In genomic region chr6:168021581-168021980, GRCh38 we compare ENCODE assay signal across 19 cellular contexts. TPM values are rescaled to one million over a fixed set of nuclear protein-coding genes. Genes with fewer than 3 reads are reported as not detected.
DNase-seq lines count a peak whose midpoint lies in the region; ATAC-seq and TF ChIP-seq lines count a peak whose summit lies in the region.
"Had no signal": no experiment of that assay in that cellular context is flagged by ENCODE, and none has a peak within 500 bp of the region (broad histone marks: within the 10 kb centered on the region; RNA-seq: fewer than 3 reads in every experiment).

No MANE protein-coding gene starts in this region.

- H3K79me2 ChIP-seq in SK-N-SH (ENCODE audit: insufficient read depth) = no peaks in the 10 kb centered on the region

- H3K9me3 Mint-ChIP-seq in stimulated activated effector memory CD8-positive, alpha-beta T cell treated with anti-CD3 and anti-CD28 coated beads, Interleukin-12 subunit alpha, Interleukin-12 subunit beta, amount 100 ng/mL, for 72 hours = peaks cover 5% of the 10 kb centered on the region

- no peaks in the 10 kb centered on the region for H4K20me1 ChIP-seq in SK-N-SH (ENCODE audit: insufficient read depth)
- H4K20me1 ChIP-seq: BLaER1 had no signal

- no peaks in the 10 kb centered on the region for H3K36me3 Mint-ChIP-seq in stimulated activated effector memory CD8-positive, alpha-beta T cell treated with anti-CD3 and anti-CD28 coated beads, Interleukin-12 subunit alpha, Interleukin-12 subunit beta, amount 100 ng/mL, for 72 hours
- H3K36me3 Mint-ChIP-seq: CD14-positive monocyte; CD4-positive, alpha-beta memory T cell had no signal

- H3K4me3 Mint-ChIP-seq in stimulated activated effector memory CD8-positive, alpha-beta T cell treated with anti-CD3 and anti-CD28 coated beads, Interleukin-12 subunit alpha, Interleukin-12 subunit beta, amount 100 ng/mL, for 72 hours = no peak overlapping the region
- H3K4me3 Mint-ChIP-seq: CD14-positive monocyte; CD4-positive, alpha-beta memory T cell had no signal

- H3K4me1 ChIP-seq in SK-N-SH (ENCODE audit: control insufficient read depth in 1 of 2, insufficient read depth in 2 of 2, low read depth in 1 of 2, low read length in 1 of 2) (no peaks in the 10 kb centered on the region), sigmoid colon (no peaks in the 10 kb centered on the region)

- TF ChIP-seq CTCF in SK-N-SH (IDR thresholded peaks at IDR 0.05) (no peak), fibroblast of villous mesenchyme (IDR thresholded peaks at IDR 0.05; ENCODE audit: insufficient read depth, low read depth, low read length) (no peak), sigmoid colon (IDR thresholded peaks at IDR 0.05) (no peak)

- H3K27ac Mint-ChIP-seq in stimulated activated effector memory CD8-positive, alpha-beta T cell treated with anti-CD3 and anti-CD28 coated beads, Interleukin-12 subunit alpha, Interleukin-12 subunit beta, amount 100 ng/mL, for 72 hours = no peak overlapping the region
- H3K27ac Mint-ChIP-seq: CD4-positive, alpha-beta memory T cell had no signal

- no peak overlapping the region for H3K4me2 ChIP-seq in SK-N-SH
- H3K4me2 ChIP-seq: A549, BLaER1 had no signal

- H3K9me3 ChIP-seq in SK-N-SH (no peaks in the 10 kb centered on the region), sigmoid colon (no peaks in the 10 kb centered on the region)
- H3K9me3 ChIP-seq: A549 had no signal

- no peaks in the 10 kb centered on the region for H3F3A ChIP-seq in SK-N-SH (replicated peaks; ENCODE audit: insufficient read depth)

- no peaks in the 10 kb centered on the region for H3K36me3 ChIP-seq in SK-N-SH (replicated peaks in 1 of 2; ENCODE audit: control insufficient read depth in 1 of 2, insufficient read depth in 2 of 2, low read length in 1 of 2)
- H3K36me3 ChIP-seq in sigmoid colon = no peaks in the 10 kb centered on the region
- H3K36me3 ChIP-seq: BLaER1 had no signal

- H3K4me3 ChIP-seq in SK-N-SH (ENCODE audit: low read depth in 2 of 2, low read length in 1 of 2) (no peak overlapping the region), fibroblast of villous mesenchyme (ENCODE audit: low read depth, low read length) (no peak overlapping the region), sigmoid colon (no peak overlapping the region)
- H3K4me3 ChIP-seq: A549, BLaER1 had no signal

- DNase-seq in SK-N-SH = no peak
- DNase-seq in amniotic epithelial cell (ENCODE audit: low read depth) = peak; percentile 28
- DNase-seq in fibroblast of villous mesenchyme (ENCODE audit: low read depth) = peak; percentile 71
- no peak for DNase-seq in putamen (ENCODE audit: low spot score)
- DNase-seq in sigmoid colon = no peak
- no peak for DNase-seq in stimulated activated effector memory CD8-positive, alpha-beta T cell treated with anti-CD3 and anti-CD28 coated beads, Interleukin-12 subunit alpha, Interleukin-12 subunit beta, amount 100 ng/mL, for 72 hours (ENCODE audit: low spot score in 2 of 2)
- DNase-seq: CD4-positive, alpha-beta memory T cell; DMS153; DMS79; GF-D8; GOT3; H7 had no signal

- POLR2A ChIA-PET in SK-N-SH (lab: Yijun Ruan, JAX) = no interaction called here

- intact Hi-C loops in sigmoid colon (cut with DNase I) = no loop called here

- H3K9ac ChIP-seq in SK-N-SH = no peak overlapping the region
- H3K9ac ChIP-seq: BLaER1 had no signal

- H3K27me3 ChIP-seq in SK-N-SH (ENCODE audit: insufficient read depth) (no peaks in the 10 kb centered on the region), sigmoid colon (peaks cover 0 to 15% (median 0%) of the 10 kb centered on the region in 3 donors)
- H3K27me3 ChIP-seq: BLaER1 had no signal

- no peak overlapping the region for H3K27ac ChIP-seq in SK-N-SH (ENCODE audit: low read depth in 2 of 2, low read length in 1 of 2)
- H3K27ac ChIP-seq in sigmoid colon = no peak overlapping the region
- H3K27ac ChIP-seq: 22Rv1, A549, BLaER1 had no signal

- CTCF ChIA-PET in SK-N-SH (lab: Yijun Ruan, JAX) = no interaction called here

- no peak overlapping the region for H2AFZ ChIP-seq in SK-N-SH (ENCODE audit: low read depth)

- TF ChIP-seq POLR2A in sigmoid colon (IDR thresholded peaks at IDR 0.05) = no peak

- no peak for TF ChIP-seq RAD21 in SK-N-SH (IDR thresholded peaks at IDR 0.05; ENCODE audit: low read length)

- ATAC-seq in SK-N-SH treated with all-trans-retinoic acid at 6 μM for 48 hours = no peak
- ATAC-seq in stimulated activated effector memory CD8-positive, alpha-beta T cell treated with anti-CD3 and anti-CD28 coated beads, Interleukin-12 subunit alpha, Interleukin-12 subunit beta, amount 100 ng/mL, for 72 hours = no peak
- ATAC-seq: A549, HCT116 had no signal

- no peaks in the 10 kb centered on the region for H3K9me2 ChIP-seq in SK-N-SH

- no peaks in the 10 kb centered on the region for H3K4me1 Mint-ChIP-seq in stimulated activated effector memory CD8-positive, alpha-beta T cell treated with anti-CD3 and anti-CD28 coated beads, Interleukin-12 subunit alpha, Interleukin-12 subunit beta, amount 100 ng/mL, for 72 hours
- H3K4me1 Mint-ChIP-seq: CD14-positive monocyte; CD4-positive, alpha-beta memory T cell had no signal

- TF ChIP-seq EP300 in SK-N-SH (IDR thresholded peaks at IDR 0.05; ENCODE audit: borderline replicate concordance in 1 of 2, low read depth in 1 of 2, low read length in 1 of 2) (no peak), sigmoid colon (IDR thresholded peaks at IDR 0.05) (no peak)

- 20% methylated on average over 5 of the region's 5 CpGs for WGBS in SK-N-SH (ENCODE audit: low lambda C conversion rate)
- 69 to 76% methylated on average over 5 of the region's 5 CpGs for whole genome bisulfite sequencing in sigmoid colon, 2 donors

TF ChIP-seq in SK-N-SH, 30 proteins besides CTCF, POLR2A, EP300 and RAD21:
- peak; percentile 49; the same call in 1 of the 2 replicates for TF ChIP-seq GATA2 (CRISPR knock-in tag; IDR thresholded peaks at IDR 0.05)
- TF ChIP-seq, protein P1, sequence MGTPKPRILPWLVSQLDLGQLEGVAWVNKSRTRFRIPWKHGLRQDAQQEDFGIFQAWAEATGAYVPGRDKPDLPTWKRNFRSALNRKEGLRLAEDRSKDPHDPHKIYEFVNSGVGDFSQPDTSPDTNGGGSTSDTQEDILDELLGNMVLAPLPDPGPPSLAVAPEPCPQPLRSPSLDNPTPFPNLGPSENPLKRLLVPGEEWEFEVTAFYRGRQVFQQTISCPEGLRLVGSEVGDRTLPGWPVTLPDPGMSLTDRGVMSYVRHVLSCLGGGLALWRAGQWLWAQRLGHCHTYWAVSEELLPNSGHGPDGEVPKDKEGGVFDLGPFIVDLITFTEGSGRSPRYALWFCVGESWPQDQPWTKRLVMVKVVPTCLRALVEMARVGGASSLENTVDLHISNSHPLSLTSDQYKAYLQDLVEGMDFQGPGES (IDR thresholded peaks at IDR 0.05; ENCODE audit: low read depth, low read length) = no peak

TF ChIP-seq in SK-N-SH treated with all-trans-retinoic acid at 6 μM for 48 hours, 23 proteins besides CTCF, POLR2A, EP300 and RAD21:
- TF ChIP-seq RARB (CRISPR knock-in tag; IDR thresholded peaks at IDR 0.05) = no peak
- no peak for TF ChIP-seq SNAI2 (CRISPR knock-in tag; IDR thresholded peaks at IDR 0.05)
- TF ChIP-seq TOX (CRISPR knock-in tag; IDR thresholded peaks at IDR 0.05; ENCODE audit: borderline replicate concordance) = no peak
- TF ChIP-seq BACH2 (CRISPR knock-in tag; IDR thresholded peaks at IDR 0.05; ENCODE audit: borderline replicate concordance) = no peak
- no peak for TF ChIP-seq ZNF565 (CRISPR knock-in tag; conservative IDR thresholded peaks at IDR 0.05; ENCODE audit: low read depth)
- TF ChIP-seq TCF4 (CRISPR knock-in tag; IDR thresholded peaks at IDR 0.05; ENCODE audit: borderline replicate concordance) = no peak
- TF ChIP-seq CREB5 (CRISPR knock-in tag; IDR thresholded peaks at IDR 0.05; ENCODE audit: low read depth) = no peak

RNA-seq across cellular contexts. Expression of gene KIF25, which starts 24.1 kb away (rescaled TPM):
- polyA plus RNA-seq in SK-N-SH (2012; rRNA removed) = not detected in 2 replicates
- polyA plus RNA-seq in SK-N-SH (2012; cell fraction: cytosol; rRNA removed) = not detected in 2 replicates
- polyA plus RNA-seq in SK-N-SH (2012; cell fraction: nucleus; rRNA removed) = 0.29 TPM in 1 of 2 replicates, not detected in the other
- under 0.01 TPM in 1 of 2 replicates, not detected in the other for total RNA-seq in fibroblast of villous mesenchyme
- under 1 TPM in 1 of 4 donors, not detected in 3; 0.54 TPM for total RNA-seq in sigmoid colon
- polyA plus RNA-seq in sigmoid colon = under 1 TPM in 1 of 3 donors, not detected in 2; 0.50 TPM
- total RNA-seq: CD4-positive, alpha-beta memory T cell; Daoy had no signal
- polyA plus RNA-seq: CD14-positive monocyte; CD4-positive, alpha-beta memory T cell had no signal

RNA-seq across cellular contexts. Expression of gene FRMD1, which starts 57.4 kb away (rescaled TPM):
- polyA plus RNA-seq in SK-N-SH (2012; rRNA removed) = 0.02 TPM in 1 of 2 replicates, not detected in the other
- 0.01 TPM in 1 of 2 replicates, not detected in the other for polyA plus RNA-seq in SK-N-SH (2012; cell fraction: cytosol; rRNA removed)
- polyA plus RNA-seq in SK-N-SH (2012; cell fraction: nucleus; rRNA removed) = 0.01 and 0.08 TPM in 2 replicates
- total RNA-seq in fibroblast of villous mesenchyme = not detected in 2 replicates
- under 1 TPM in 2 of 4 donors, not detected in 2; 0.36 to 0.83 TPM for total RNA-seq in sigmoid colon
- polyA plus RNA-seq in sigmoid colon = 10 to 100 TPM in 1 of 3 donors, 1 to 10 TPM in 2; 4.2 to 12.0 (median 9.3) TPM
- total RNA-seq: CD4-positive, alpha-beta memory T cell; Daoy; H7 had no signal
- polyA plus RNA-seq: A549; CD14-positive monocyte; CD4-positive, alpha-beta memory T cell had no signal

Comparison
In these comparisons a context has a peak if more than half of its experiments do, and no peak if none do; other contexts are left out.
1. DNase-seq: peak in amniotic epithelial cell (single experiment) and fibroblast of villous mesenchyme (single experiment); none in SK-N-SH (single experiment), putamen (single experiment), sigmoid colon (single experiment) and stimulated activated effector memory CD8-positive, alpha-beta T cell treated with anti-CD3 and anti-CD28 coated beads, Interleukin-12 subunit alpha, Interleukin-12 subunit beta, amount 100 ng/mL, for 72 hours (0 of 2).